In the genomic region with DNA sequence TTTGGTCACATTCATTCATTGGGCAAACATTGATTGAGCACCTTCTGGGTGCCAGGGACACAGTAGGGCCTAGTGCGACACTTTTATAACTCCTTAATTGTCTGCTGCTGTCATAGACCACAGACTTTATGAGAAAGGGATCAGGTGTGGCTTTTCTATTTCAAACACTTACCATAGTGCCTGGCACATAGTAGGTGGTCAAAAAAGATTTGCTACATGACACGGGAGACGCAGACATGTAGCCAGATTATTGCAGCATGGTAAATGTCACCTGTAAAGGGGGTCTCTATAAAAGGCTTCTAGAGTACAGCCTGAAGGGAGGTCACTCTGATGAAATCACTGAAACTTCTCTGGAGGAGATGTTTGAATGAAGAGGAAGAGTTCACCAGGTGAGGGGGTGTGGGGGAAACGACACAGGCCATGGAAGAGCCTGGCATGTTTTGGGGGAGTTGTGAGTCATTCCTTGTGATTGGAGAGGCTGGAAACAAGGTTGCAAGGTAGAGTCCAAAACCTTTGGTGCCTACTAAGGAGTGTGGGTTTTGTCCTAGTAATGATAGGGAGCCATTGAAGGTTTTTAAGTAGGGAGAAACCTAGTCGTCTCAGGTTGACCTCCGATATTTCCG, we compare ENCODE assay signal across 9 cellular contexts. TPM values are rescaled to one million over a fixed set of nuclear protein-coding genes. Genes with fewer than 3 reads are reported as not detected.
DNase-seq lines count a peak whose midpoint lies in the region; ATAC-seq and TF ChIP-seq lines count a peak whose summit lies in the region.
"Had no signal": no experiment of that assay in that cellular context is flagged by ENCODE, and none has a peak within 500 bp of the region (broad histone marks: within the 10 kb centered on the region; RNA-seq: fewer than 3 reads in every experiment).

No MANE protein-coding gene starts in this region.

- no peak for DNase-seq in activated CD4-positive, alpha-beta T cell treated with anti-CD3 and anti-CD28 coated beads, Interleukin-2, amount 10 ng/mL, durations not matched to agents 24 days and 14 days
- DNase-seq in activated CD4-positive, alpha-beta T cell treated with anti-CD3 and anti-CD28 coated beads for 1 hour = no peak
- no peak for DNase-seq in WTC11 (ENCODE audit: low spot score)
- DNase-seq in stomach = no peak
- DNase-seq in NCI-H2196 (lab: John Stamatoyannopoulos, UW; ENCODE audit: unreplicated experiment) = no peak
- DNase-seq in stimulated activated CD4-positive, alpha-beta T cell treated with anti-CD3 and anti-CD28 coated beads, Interleukin-4, amount 100 ng/mL, for 1 hour = no peak
- DNase-seq in endodermal cell = no peak

- no peaks in the 10 kb centered on the region for H3K4me1 ChIP-seq in iPS-18a (ENCODE audit: control insufficient read depth, low read depth, low read length)
- peaks cover 19 to 59% (median 41%) of the 10 kb centered on the region in 4 donors for H3K4me1 ChIP-seq in stomach
- no peaks in the 10 kb centered on the region for H3K4me1 ChIP-seq in endodermal cell (ENCODE audit: control insufficient read depth, insufficient read depth, low read length)

- peaks cover 23% of the 10 kb centered on the region for H3K36me3 ChIP-seq in iPS-18a (ENCODE audit: control insufficient read depth, low read depth, low read length)
- peaks cover 18 to 31% (median 30%) of the 10 kb centered on the region in 4 donors for H3K36me3 ChIP-seq in stomach
- peaks cover 14% of the 10 kb centered on the region for H3K36me3 ChIP-seq in endodermal cell (ENCODE audit: control insufficient read depth, insufficient read depth, low read length)

- ATAC-seq in WTC11 = no peak

- H3K27me3 ChIP-seq in iPS-18a (ENCODE audit: control insufficient read depth, insufficient read depth, low read length) (peaks cover 26% of the 10 kb centered on the region), stomach (no peaks in the 10 kb centered on the region), endodermal cell (ENCODE audit: control insufficient read depth, insufficient read depth, low read length, poor library complexity, severe bottlenecking) (no peaks in the 10 kb centered on the region)

- intact Hi-C loops in activated CD4-positive, alpha-beta T cell treated with anti-CD3 and anti-CD28 coated beads, Interleukin-2, amount 10 ng/mL, durations not matched to agents 24 days and 14 days (cut with micrococcal nuclease) = loop anchor here (5.0 kb wide), 1 partner anchor 217 kb away; no protein-coding TSS in a partner anchor
- intact Hi-C loops in stomach (cut with DNase I; ENCODE audit: low total_unique reads) = loop anchor here (10.0 kb wide), 1 partner anchor 55 kb away; a partner anchor contains a TSS

- TF ChIP-seq EP300 in stomach (IDR thresholded peaks at IDR 0.05) = no peak

- no peaks in the 10 kb centered on the region for H3K9me3 ChIP-seq in iPS-18a (ENCODE audit: control insufficient read depth, low read depth, low read length)
- no peaks in the 10 kb centered on the region for H3K9me3 ChIP-seq in stomach
- no peaks in the 10 kb centered on the region for H3K9me3 ChIP-seq in endodermal cell (ENCODE audit: control insufficient read depth, low read length)

- POLR2A ChIA-PET in WTC11 (lab: Charles Lee) = interaction anchor here (0.6 to 1.4 kb wide), 2 partner anchors 70 to 80 kb away, joined by 4 to 7 read pairs; a partner anchor contains a TSS

- CTCF ChIA-PET in WTC11 (lab: Charles Lee) = interaction anchor here (0.5 to 2.8 kb wide), 20 partner anchors 8 to 363 kb away, joined by 3 to 42 read pairs (median 5); a partner anchor contains a TSS

- H3K36me3 Mint-ChIP-seq in activated CD4-positive, alpha-beta T cell treated with anti-CD3 and anti-CD28 coated beads, Interleukin-2, amount 10 ng/mL, durations not matched to agents 24 days and 14 days (ENCODE audit: low read depth) = peaks cover 23% of the 10 kb centered on the region
- H3K36me3 Mint-ChIP-seq in WTC11 (peaks cover 12% of the 10 kb centered on the region), endodermal cell (ENCODE audit: low read depth) (peaks cover 16% of the 10 kb centered on the region)

- WGBS in stomach, 5 donors = 67 to 82% (median 72%) methylated on average over 7 of the region's 7 CpGs
- WGBS in endodermal cell (ENCODE audit: insufficient coverage in 1 of 2, insufficient read length in 1 of 2), 2 experiments = 96 to 97% methylated on average over 5 to 7 of the region's 7 CpGs

- TF ChIP-seq CTCF in WTC11 (IDR thresholded peaks at IDR 0.05) (no peak), stomach (IDR thresholded peaks at IDR 0.05) (no peak), endodermal cell (conservative IDR thresholded peaks at IDR 0.05) (no peak)

- no peak overlapping the region for H3K27ac Mint-ChIP-seq in activated CD4-positive, alpha-beta T cell treated with anti-CD3 and anti-CD28 coated beads, Interleukin-2, amount 10 ng/mL, durations not matched to agents 24 days and 14 days
- no peak overlapping the region for H3K27ac Mint-ChIP-seq in WTC11
- no peak overlapping the region for H3K27ac Mint-ChIP-seq in endodermal cell

- TF ChIP-seq POLR2A in stomach (IDR thresholded peaks at IDR 0.05) = no peak

- H3K4me1 Mint-ChIP-seq in activated CD4-positive, alpha-beta T cell treated with anti-CD3 and anti-CD28 coated beads, Interleukin-2, amount 10 ng/mL, durations not matched to agents 24 days and 14 days = peaks cover 13% of the 10 kb centered on the region
- H3K4me1 Mint-ChIP-seq in WTC11 (peaks cover 14% of the 10 kb centered on the region), endodermal cell (peaks cover 14% of the 10 kb centered on the region)

- H3K4me3 ChIP-seq in iPS-18a (ENCODE audit: low read length) (peak overlapping the region; percentile 4), stomach (peak overlapping the region in 2 of 4 donors; percentile 71 to 78), endodermal cell (ENCODE audit: low read length) (no peak overlapping the region)

- peak overlapping the region; percentile 81 for H3K4me3 Mint-ChIP-seq in activated CD4-positive, alpha-beta T cell treated with anti-CD3 and anti-CD28 coated beads, Interleukin-2, amount 10 ng/mL, durations not matched to agents 24 days and 14 days
- H3K4me3 Mint-ChIP-seq in WTC11 (peak overlapping the region; percentile 81; the same call in 1 of the 2 replicates), endodermal cell (no peak overlapping the region)

- no peaks in the 10 kb centered on the region for H3K9me3 Mint-ChIP-seq in activated CD4-positive, alpha-beta T cell treated with anti-CD3 and anti-CD28 coated beads, Interleukin-2, amount 10 ng/mL, durations not matched to agents 24 days and 14 days
- H3K9me3 Mint-ChIP-seq in WTC11 (no peaks in the 10 kb centered on the region), endodermal cell (no peaks in the 10 kb centered on the region)

- peaks cover 4% of the 10 kb centered on the region for H3K27me3 Mint-ChIP-seq in activated CD4-positive, alpha-beta T cell treated with anti-CD3 and anti-CD28 coated beads, Interleukin-2, amount 10 ng/mL, durations not matched to agents 24 days and 14 days
- H3K27me3 Mint-ChIP-seq in WTC11 (ENCODE audit: low read depth) (peaks cover 14% of the 10 kb centered on the region), endodermal cell (ENCODE audit: insufficient read depth) (peaks cover 7% of the 10 kb centered on the region)

- H3K9ac ChIP-seq in iPS-18a (ENCODE audit: low read length) (no peak overlapping the region), endodermal cell (ENCODE audit: extremely low read depth, low read length, poor library complexity, severe bottlenecking) (no peak overlapping the region)

- H3K27ac ChIP-seq in iPS-18a (ENCODE audit: low read length) = no peak overlapping the region
- H3K27ac ChIP-seq in stomach = peak overlapping the region; percentile 8 to 94 (median 91)
- H3K27ac ChIP-seq in endodermal cell (ENCODE audit: low read depth, low read length) = no peak overlapping the region

TF ChIP-seq in WTC11, 78 proteins besides CTCF, POLR2A, EP300 and RAD21 (continues in another document):
- TF ChIP-seq TEAD4 (CRISPR knock-in tag; IDR thresholded peaks at IDR 0.05) = no peak
- TF ChIP-seq ZNF121 (CRISPR knock-in tag; IDR thresholded peaks at IDR 0.05) = no peak

RNA-seq across cellular contexts. Expression of a gene that starts 1.6 kb away (rescaled TPM):
- 53.6 and 61.2 TPM in 2 replicates for total RNA-seq in activated CD4-positive, alpha-beta T cell treated with anti-CD3 and anti-CD28 coated beads, Interleukin-2, amount 10 ng/mL, durations not matched to agents 24 days and 14 days
- total RNA-seq in WTC11 (2021) (35.1 to 41.5 TPM (median 40.5 TPM) in 3 replicates), stomach (10 to 100 TPM; 18.7 to 54.8 (median 22.0) TPM), endodermal cell (10 to 100 TPM; 26.6 to 35.8 TPM)
- polyA plus RNA-seq in stomach = 10 to 100 TPM; 23.9 to 29.4 (median 28.7) TPM
- 32.2 TPM for polyA plus RNA-seq in endodermal cell (2013, experiment 1 of 2)
- 25.3 TPM for polyA plus RNA-seq in endodermal cell (2013, experiment 2 of 2)

RNA-seq across cellular contexts. Expression of a gene that starts 11.6 kb away (rescaled TPM):
- not detected in 2 replicates for total RNA-seq in activated CD4-positive, alpha-beta T cell treated with anti-CD3 and anti-CD28 coated beads, Interleukin-2, amount 10 ng/mL, durations not matched to agents 24 days and 14 days
- total RNA-seq in WTC11 (2021) (0.09 TPM in 2 of 3 replicates, not detected in the other), stomach (10 to 100 TPM in 2 of 5 donors, under 1 TPM in 2, not detected in 1; 0.45 to 12.0 (median 6.0) TPM), endodermal cell (under 1 TPM in 1 of 2 donors, not detected in 1; 0.15 TPM)
- polyA plus RNA-seq in stomach = 1 to 10 TPM; 2.6 to 8.5 (median 4.9) TPM
- not detected for polyA plus RNA-seq in endodermal cell (2013, experiment 1 of 2)
- polyA plus RNA-seq in endodermal cell (2013, experiment 2 of 2) = 0.17 TPM
- polyA plus RNA-seq: urinary bladder had no signal

RNA-seq across cellular contexts. Expression of a gene that starts 28.0 kb away (rescaled TPM):
- 3.5 TPM in 2 replicates for total RNA-seq in activated CD4-positive, alpha-beta T cell treated with anti-CD3 and anti-CD28 coated beads, Interleukin-2, amount 10 ng/mL, durations not matched to agents 24 days and 14 days
- total RNA-seq in WTC11 (2021) (5.7 to 6.9 TPM (median 6.6 TPM) in 3 replicates), stomach (1 to 10 TPM in 3 of 5 donors, not detected in 2; 1.1 to 2.7 (median 2.6) TPM), endodermal cell (1 to 10 TPM; 3.5 to 7.1 TPM)
- polyA plus RNA-seq in stomach = under 1 TPM in 2 of 3 donors, not detected in 1; 0.25 to 0.31 TPM
- 2.6 TPM for polyA plus RNA-seq in endodermal cell (2013, experiment 1 of 2)
- 1.6 TPM for polyA plus RNA-seq in endodermal cell (2013, experiment 2 of 2)

RNA-seq across cellular contexts. Expression of a gene that starts 52.3 kb away (rescaled TPM):
- not detected in 2 replicates for total RNA-seq in activated CD4-positive, alpha-beta T cell treated with anti-CD3 and anti-CD28 coated beads, Interleukin-2, amount 10 ng/mL, durations not matched to agents 24 days and 14 days
- total RNA-seq in WTC11 (2021) = 6.9 to 8.8 TPM (median 8.1 TPM) in 3 replicates
- total RNA-seq in stomach = 100 to 1,000 TPM in 2 of 5 donors, 10 to 100 TPM in 2, 1 to 10 TPM in 1; 6.4 to 117 (median 49.5) TPM
- polyA plus RNA-seq in stomach = 10 to 100 TPM; 25.9 to 76.3 (median 40.6) TPM
- under 1 TPM in 1 of 2 donors, not detected in 1; 0.66 TPM for total RNA-seq in endodermal cell
- polyA plus RNA-seq in endodermal cell (2013, experiment 1 of 2) = 0.21 TPM
- not detected for polyA plus RNA-seq in endodermal cell (2013, experiment 2 of 2)

RNA-seq across cellular contexts. Expression of a gene that starts 54.2 kb away (rescaled TPM):
- total RNA-seq in activated CD4-positive, alpha-beta T cell treated with anti-CD3 and anti-CD28 coated beads, Interleukin-2, amount 10 ng/mL, durations not matched to agents 24 days and 14 days = 13.6 and 16.5 TPM in 2 replicates
- total RNA-seq in WTC11 (2021) (19.1 to 19.9 TPM (median 19.7 TPM) in 3 replicates), stomach (100 to 1,000 TPM in 3 of 5 donors, 10 to 100 TPM in 2; 16.1 to 172 (median 103) TPM), endodermal cell (10 to 100 TPM; 61.7 to 76.5 TPM)
- polyA plus RNA-seq in stomach = 10 to 100 TPM; 44.7 to 86.8 (median 49.1) TPM
- 35.1 TPM for polyA plus RNA-seq in endodermal cell (2013, experiment 1 of 2)
- polyA plus RNA-seq in endodermal cell (2013, experiment 2 of 2) = 33.2 TPM

Comparison
In these comparisons a context has a peak if more than half of its experiments do, and no peak if none do; other contexts are left out.
1. H3K27ac ChIP-seq: peak in stomach (5 of 5); none in iPS-18a (single experiment) and endodermal cell (single experiment).